ENCODE assay signal across 24 cellular contexts in genomic region chr19:41599175-41599966, GRCh38. TPM values are rescaled to one million over a fixed set of nuclear protein-coding genes. Genes with fewer than 3 reads are reported as not detected.
DNase-seq lines count a peak whose midpoint lies in the region; ATAC-seq, FAIRE-seq and TF ChIP-seq lines count a peak whose summit lies in the region.
"Had no signal": no experiment of that assay in that cellular context is flagged by ENCODE, and none has a peak within 500 bp of the region (broad histone marks: within the 10 kb centered on the region; RNA-seq: fewer than 3 reads in every experiment).

No MANE protein-coding gene starts in this region.

- H3K9me3 Mint-ChIP-seq in GM23338 (no peaks in the 10 kb centered on the region), endodermal cell (peaks cover 33% of the 10 kb centered on the region)
- H3K9me3 Mint-ChIP-seq: CD4-positive, alpha-beta T cell had no signal

- CTCF ChIA-PET in A549 (lab: Yijun Ruan, JAX): interaction anchor here (0.8 to 46.4 kb wide), 20 partner anchors 8 to 218 kb away, joined by 3 to 1153 read pairs (median 6); partner anchors contain the start of genes CEACAM21 and CEACAM4

- peaks cover 16% of the 10 kb centered on the region for H3K4me1 Mint-ChIP-seq in GM23338
- peaks cover 9% of the 10 kb centered on the region for H3K4me1 Mint-ChIP-seq in endodermal cell

- H3K4me1 ChIP-seq in A549: no peaks in the 10 kb centered on the region
- peaks cover 13% of the 10 kb centered on the region for H3K4me1 ChIP-seq in GM23338 (ENCODE audit: insufficient read depth)
- H3K4me1 ChIP-seq in endodermal cell (ENCODE audit: control insufficient read depth, insufficient read depth, low read length): no peaks in the 10 kb centered on the region
- H3K4me1 ChIP-seq: Caco-2, HAP-1, SJSA1 had no signal

- peaks cover 75% of the 10 kb centered on the region for H3K27me3 ChIP-seq in GM23338 (ENCODE audit: insufficient read depth)
- peaks cover 34% of the 10 kb centered on the region for H3K27me3 ChIP-seq in endodermal cell (ENCODE audit: control insufficient read depth, insufficient read depth, low read length, poor library complexity, severe bottlenecking)

- ATAC-seq in A549 (no peak), GM23338 (peak; percentile 62)
- ATAC-seq: GM12878, Right ventricle myocardium inferior had no signal

- TF ChIP-seq CTCF in A549 (IDR thresholded peaks at IDR 0.05) (no peak), GM23338 (conservative IDR thresholded peaks at IDR 0.05; ENCODE audit: low read depth in 2 of 2) (no peak), endodermal cell (conservative IDR thresholded peaks at IDR 0.05) (no peak)

- H3F3A ChIP-seq in GM23338 (replicated peaks; ENCODE audit: low read depth): no peaks in the 10 kb centered on the region

- POLR2A ChIA-PET in A549 (lab: Yijun Ruan, JAX): no interaction called here

- DNase-seq in NCI-H510A (lab: John Stamatoyannopoulos, UW) (peak; percentile 24), NCI-H510A treated with DMSO at 0.1 percent for 48 hours (lab: John Stamatoyannopoulos, UW) (no peak), A549 (ENCODE audit: low read depth in 1 of 2, low spot score in 1 of 2) (no peak), GM23338 (ENCODE audit: low spot score) (peak; percentile 60), endodermal cell (peak; percentile 71), DMS 273 treated with DMSO at 0.1 percent for 48 hours (lab: John Stamatoyannopoulos, UW) (no peak), HPDE6-E6E7 (ENCODE audit: extremely low spot score) (no peak)
- no peak for DNase-seq in activated CD4-positive, alpha-beta T cell treated with anti-CD3 and anti-CD28 coated beads for 1 hour
- DNase-seq: Caco-2; CD4-positive, alpha-beta T cell; DND-41; KBM-7; MM.1S; NCI-H1048; NCI-H2171 treated with DMSO at 0.1 percent for 48 hours; NCI-H446 treated with DMSO at 0.1 percent for 48 hours had no signal

- H3K36me3 ChIP-seq in GM23338 (ENCODE audit: insufficient read depth): no peaks in the 10 kb centered on the region
- no peaks in the 10 kb centered on the region for H3K36me3 ChIP-seq in endodermal cell (ENCODE audit: control insufficient read depth, insufficient read depth, low read length)
- H3K36me3 ChIP-seq: HAP-1, SJSA1 had no signal

- H3K36me3 Mint-ChIP-seq in GM23338 (ENCODE audit: low read depth): no peaks in the 10 kb centered on the region
- H3K36me3 Mint-ChIP-seq in endodermal cell (ENCODE audit: low read depth): no peaks in the 10 kb centered on the region

- TF ChIP-seq RAD21 in A549 (conservative IDR thresholded peaks at IDR 0.05 in 1 of 2, IDR thresholded peaks at IDR 0.05 in 1 of 2): no peak

- no peaks in the 10 kb centered on the region for H3K9me3 ChIP-seq in A549
- no peaks in the 10 kb centered on the region for H3K9me3 ChIP-seq in endodermal cell (ENCODE audit: control insufficient read depth, low read length)
- H3K9me3 ChIP-seq: Caco-2, HAP-1, SJSA1 had no signal

- no peak overlapping the region for H3K9ac ChIP-seq in endodermal cell (ENCODE audit: extremely low read depth, low read length, poor library complexity, severe bottlenecking)

- H3K4me3 ChIP-seq in A549: no peak overlapping the region
- H3K4me3 ChIP-seq in GM23338: no peak overlapping the region
- H3K4me3 ChIP-seq in endodermal cell (ENCODE audit: low read length): no peak overlapping the region
- H3K4me3 ChIP-seq: GM12878, HAP-1, SJSA1 had no signal

- H3K4me3 Mint-ChIP-seq in GM23338 (no peak overlapping the region), endodermal cell (no peak overlapping the region)
- H3K4me3 Mint-ChIP-seq: CD4-positive, alpha-beta T cell had no signal

- no peak overlapping the region for H3K27ac Mint-ChIP-seq in GM23338
- no peak overlapping the region for H3K27ac Mint-ChIP-seq in endodermal cell
- H3K27ac Mint-ChIP-seq: CD4-positive, alpha-beta T cell had no signal

- 13% methylated on average over 6 of the region's 6 CpGs for WGBS in A549 (ENCODE audit: missing lambda C conversion rate)
- 25 to 58% methylated on average over 2 to 6 of the region's 6 CpGs for WGBS in endodermal cell (ENCODE audit: insufficient coverage in 1 of 2, insufficient read length in 1 of 2), 2 experiments

- no peaks in the 10 kb centered on the region for H3K79me2 ChIP-seq in GM23338 (replicated peaks; ENCODE audit: insufficient read depth)

- H3K4me2 ChIP-seq in A549 (no peak overlapping the region), GM23338 (peak overlapping the region; percentile 57; the same call in 1 of the 2 replicates)

- H3K27ac ChIP-seq in A549 (no peak overlapping the region), GM23338 (ENCODE audit: low read depth) (no peak overlapping the region), endodermal cell (ENCODE audit: low read depth, low read length) (no peak overlapping the region)
- H3K27ac ChIP-seq: HL-60, SJSA1 had no signal

- peak; percentile 79 for FAIRE-seq in A549 (lab: Jason Lieb, UNC)
- FAIRE-seq: GM12878 had no signal

- H2AFZ ChIP-seq in GM23338: no peak overlapping the region

- H3K9me2 ChIP-seq in GM23338 (ENCODE audit: insufficient read depth): no peaks in the 10 kb centered on the region

- TF ChIP-seq EP300 in A549 (IDR thresholded peaks at IDR 0.05): no peak

- H3K27me3 Mint-ChIP-seq in GM23338 (ENCODE audit: insufficient read depth, low read depth, poor library complexity): peaks cover 35% of the 10 kb centered on the region
- peaks cover 46% of the 10 kb centered on the region for H3K27me3 Mint-ChIP-seq in endodermal cell (ENCODE audit: insufficient read depth)

- H4K20me1 ChIP-seq in GM23338 (replicated peaks; ENCODE audit: insufficient read depth): no peaks in the 10 kb centered on the region; the same call in 1 of the 2 replicates

- TF ChIP-seq POLR2A in A549 (IDR thresholded peaks at IDR 0.05; ENCODE audit: low read length): no peak

TF ChIP-seq in A549, 52 proteins besides CTCF, POLR2A, EP300 and RAD21 (continues in another document):
- TF ChIP-seq GATA3 (IDR thresholded peaks at IDR 0.05; ENCODE audit: borderline replicate concordance) (no peak), HOXB13 (CRISPR knock-in tag; IDR thresholded peaks at IDR 0.05; ENCODE audit: low read depth) (no peak), ESRRA (IDR thresholded peaks at IDR 0.05; ENCODE audit: borderline replicate concordance, low read length) (no peak), FOSB (CRISPR knock-in tag; IDR thresholded peaks at IDR 0.05) (no peak), FOXS1 (CRISPR knock-in tag; IDR thresholded peaks at IDR 0.05) (no peak)
- TF ChIP-seq, protein P1, sequence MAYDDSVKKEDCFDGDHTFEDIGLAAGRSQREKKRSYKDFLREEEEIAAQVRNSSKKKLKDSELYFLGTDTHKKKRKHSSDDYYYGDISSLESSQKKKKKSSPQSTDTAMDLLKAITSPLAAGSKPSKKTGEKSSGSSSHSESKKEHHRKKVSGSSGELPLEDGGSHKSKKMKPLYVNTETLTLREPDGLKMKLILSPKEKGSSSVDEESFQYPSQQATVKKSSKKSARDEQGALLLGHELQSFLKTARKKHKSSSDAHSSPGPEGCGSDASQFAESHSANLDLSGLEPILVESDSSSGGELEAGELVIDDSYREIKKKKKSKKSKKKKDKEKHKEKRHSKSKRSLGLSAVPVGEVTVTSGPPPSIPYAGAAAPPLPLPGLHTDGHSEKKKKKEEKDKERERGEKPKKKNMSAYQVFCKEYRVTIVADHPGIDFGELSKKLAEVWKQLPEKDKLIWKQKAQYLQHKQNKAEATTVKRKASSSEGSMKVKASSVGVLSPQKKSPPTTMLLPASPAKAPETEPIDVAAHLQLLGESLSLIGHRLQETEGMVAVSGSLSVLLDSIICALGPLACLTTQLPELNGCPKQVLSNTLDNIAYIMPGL (CRISPR knock-in tag; IDR thresholded peaks at IDR 0.05; ENCODE audit: borderline replicate concordance): no peak

TF ChIP-seq in GM23338, 12 proteins besides CTCF, POLR2A, EP300 and RAD21 (continues in another document):
- TF ChIP-seq NANOG (IDR thresholded peaks at IDR 0.05; ENCODE audit: borderline replicate concordance) (no peak), ZNF114 (CRISPR knock-in tag; IDR thresholded peaks at IDR 0.05) (no peak)

RNA-seq across cellular contexts. Expression of gene CEACAM21, which starts 23.4 kb away (rescaled TPM):
- polyA plus RNA-seq in A549 (2011; rRNA removed) (not detected in 2 replicates), A549 (2017; fragmentation: RNase III; extraction: RNeasy Plus Mini Kit Qiagen cat#74134 plus additional on column Dnase treatment) (not detected in 3 replicates), GM23338 (2016; fragmentation: Nextera tagmentation; extraction: Ambion mirVana) (not detected in 2 replicates)
- polyA plus RNA-seq in A549 (2012; cell fraction: cytosol; rRNA removed): not detected in 2 replicates
- not detected in 2 replicates for polyA plus RNA-seq in A549 (2012; cell fraction: nucleus; rRNA removed)
- not detected in 2 replicates for polyA minus RNA-seq in A549 (2011; rRNA and poly(A)+ RNA removed)
- not detected in 2 replicates for total RNA-seq in GM23338 (2014; rRNA removed; shearing (Covaris generic))
- total RNA-seq in endodermal cell: under 1 TPM; 0.44 to 0.51 TPM
- polyA plus RNA-seq in endodermal cell (2013, experiment 1 of 2): 0.14 TPM
- not detected for polyA plus RNA-seq in endodermal cell (2013, experiment 2 of 2)
- total RNA-seq: Caco-2, HT1080, SJSA1 had no signal
- polyA plus RNA-seq: BJ had no signal

RNA-seq across cellular contexts. Expression of gene CEACAM4, which starts 27.5 kb away (rescaled TPM):
- polyA plus RNA-seq in A549 (2011; rRNA removed) (not detected in 2 replicates), A549 (2017; fragmentation: RNase III; extraction: RNeasy Plus Mini Kit Qiagen cat#74134 plus additional on column Dnase treatment) (not detected in 3 replicates), GM23338 (2016; fragmentation: Nextera tagmentation; extraction: Ambion mirVana) (not detected in 2 replicates)
- not detected in 2 replicates for polyA plus RNA-seq in A549 (2012; cell fraction: cytosol; rRNA removed)
- not detected in 2 replicates for polyA plus RNA-seq in A549 (2012; cell fraction: nucleus; rRNA removed)
- polyA minus RNA-seq in A549 (2011; rRNA and poly(A)+ RNA removed): not detected in 2 replicates
- not detected in 2 replicates for total RNA-seq in GM23338 (2014; rRNA removed; shearing (Covaris generic))
- not detected for total RNA-seq in endodermal cell
- polyA plus RNA-seq in endodermal cell (2013, experiment 1 of 2): not detected
- not detected for polyA plus RNA-seq in endodermal cell (2013, experiment 2 of 2)
- total RNA-seq: A673, Caco-2, GM12878, HT1080, SJSA1 had no signal
- polyA plus RNA-seq: BJ, GM12878 had no signal

Comparison
In these comparisons a context has a peak if more than half of its experiments do, and no peak if none do; other contexts are left out.
1. DNase-seq: peak in NCI-H510A (single experiment), GM23338 (single experiment) and endodermal cell (single experiment); none in NCI-H510A treated with DMSO at 0.1 percent for 48 hours (single experiment), A549 (0 of 2), DMS 273 treated with DMSO at 0.1 percent for 48 hours (single experiment), activated CD4-positive, alpha-beta T cell treated with anti-CD3 and anti-CD28 coated beads for 1 hour (single experiment) and HPDE6-E6E7 (single experiment).